ENCODE assay signal across 34 cellular contexts in the genomic region with DNA sequence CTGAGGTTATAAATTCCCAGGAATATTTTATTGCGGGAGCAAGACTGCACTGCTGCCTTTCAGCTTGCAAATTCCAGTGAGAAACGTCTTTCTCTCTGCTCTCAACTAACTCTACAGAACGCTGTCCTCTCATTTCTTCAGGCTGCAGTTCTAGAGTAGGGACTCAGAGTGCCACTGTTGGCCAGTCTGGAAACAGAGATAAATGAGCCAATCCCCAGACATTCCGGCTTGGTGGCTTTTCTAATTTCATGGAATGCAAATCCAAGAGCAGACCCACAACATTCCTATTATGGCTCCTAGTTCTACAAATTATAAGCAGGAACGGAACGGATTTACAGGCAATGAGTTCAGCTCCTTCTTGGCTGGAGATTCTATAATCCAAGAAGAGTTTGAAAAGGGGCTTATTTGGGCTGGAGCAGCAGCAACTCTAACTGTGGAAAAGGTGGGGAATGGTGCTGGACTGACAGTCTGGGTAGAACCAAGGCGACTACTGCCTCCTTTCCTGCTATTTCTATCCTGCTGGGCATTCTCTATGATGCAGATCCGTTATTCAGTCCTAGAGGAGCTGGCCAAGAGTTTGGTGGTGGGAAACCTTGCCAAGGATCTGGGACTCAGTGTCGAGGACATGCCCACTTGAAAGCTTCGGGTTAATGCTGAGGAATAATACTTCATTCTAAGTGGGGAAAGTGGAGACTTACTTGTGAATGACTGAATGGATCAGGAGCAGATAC. TPM values are rescaled to one million over a fixed set of nuclear protein-coding genes. Genes with fewer than 3 reads are reported as not detected.
DNase-seq lines count a peak whose midpoint lies in the region; ATAC-seq and TF ChIP-seq lines count a peak whose summit lies in the region.
"Had no signal": no experiment of that assay in that cellular context is flagged by ENCODE, and none has a peak within 500 bp of the region (broad histone marks: within the 10 kb centered on the region; RNA-seq: fewer than 3 reads in every experiment).

No MANE protein-coding gene starts in this region.

- TF ChIP-seq CTCF in breast epithelium (IDR thresholded peaks at IDR 0.05): no peak

- no peak overlapping the region for H3K27ac ChIP-seq in effector memory CD4-positive, alpha-beta T cell (ENCODE audit: insufficient read depth, low read length, poor library complexity, severe bottlenecking)
- H3K27ac ChIP-seq in breast epithelium: no peak overlapping the region
- H3K27ac ChIP-seq: foreskin keratinocyte, heart left ventricle, upper lobe of left lung had no signal

- no peak for DNase-seq in Right ventricle myocardium superior
- DNase-seq in Right ventricle myocardium inferior (ENCODE audit: missing footprints): no peak
- peak; percentile 77 to 80 for DNase-seq in NCI-H526 (lab: John Stamatoyannopoulos, UW)
- peak; percentile 51 for DNase-seq in glomerular visceral epithelial cell (ENCODE audit: extremely low spot score)
- no peak for DNase-seq in effector memory CD4-positive, alpha-beta T cell
- no peak for DNase-seq in breast epithelium (ENCODE audit: low spot score in 2 of 2)
- no peak for DNase-seq in inferior parietal cortex (ENCODE audit: extremely low spot score)
- DNase-seq: 8988T; activated B cell treated with CpG ODN at 0.5 μM for 24 hours; activated CD4-positive, alpha-beta T cell treated with anti-CD3 and anti-CD28 coated beads, Interleukin-2, amount 50 U/mL, for 1 hour; activated gamma-delta T cell; activated naive CD8-positive, alpha-beta T cell treated with anti-CD3 and anti-CD28 coated beads for 36 hours; activated T-cell treated with anti-CD3 and anti-CD28 coated beads, Interleukin-2, amount 50 U/mL, for 4 hours; anterior cingulate cortex; Calu3; CD4-positive, CD25-positive, alpha-beta regulatory T cell; cortex of kidney; DMS79; erythroblast; foreskin keratinocyte; KBM-7; NCI-H1105 treated with DMSO at 0.1 percent for 48 hours; NCI-H2029; NCI-H524; PC-3; SIG-M5; substantia nigra; SW 1271; T1000; upper lobe of left lung had no signal

- intact Hi-C loops in Right ventricle myocardium superior (cut with DNase I): no loop called here
- intact Hi-C loops in Right ventricle myocardium inferior (cut with DNase I): no loop called here
- intact Hi-C loops in breast epithelium (cut with DNase I; ENCODE audit: low total_unique reads): no loop called here

- peak; percentile 50 for ATAC-seq in Right ventricle myocardium superior (ENCODE audit: poor library complexity)
- ATAC-seq in Right ventricle myocardium inferior: no peak
- ATAC-seq in GM21529 (IDR thresholded peaks at IDR 0.05; ENCODE audit: unreplicated experiment): no peak
- ATAC-seq: activated T-cell treated with anti-CD3 and anti-CD28 coated beads, Interleukin-2, amount 50 U/mL, for 4 hours; foreskin keratinocyte; PC-3; stimulated activated memory B cell treated with anti-CD40 and anti-IgM and Interleukin-4, amounts not matched to agents 10 μg/mL and 1 μg/mL and 100 μg/mL, for 72 hours had no signal

- no peaks in the 10 kb centered on the region for H3K4me1 ChIP-seq in effector memory CD4-positive, alpha-beta T cell (ENCODE audit: control insufficient read depth, insufficient read depth, low read length, poor library complexity, severe bottlenecking)
- no peaks in the 10 kb centered on the region for H3K4me1 ChIP-seq in breast epithelium
- H3K4me1 ChIP-seq: foreskin keratinocyte, upper lobe of left lung had no signal

- H3K36me3 ChIP-seq in effector memory CD4-positive, alpha-beta T cell (ENCODE audit: control insufficient read depth, insufficient read depth, low read length): no peaks in the 10 kb centered on the region
- no peaks in the 10 kb centered on the region for H3K36me3 ChIP-seq in breast epithelium
- H3K36me3 ChIP-seq: heart left ventricle, upper lobe of left lung had no signal

- H3K9me3 ChIP-seq in effector memory CD4-positive, alpha-beta T cell (ENCODE audit: control insufficient read depth, low read length): no peaks in the 10 kb centered on the region
- peaks cover 84 to 97% of the 10 kb centered on the region in 2 donors for H3K9me3 ChIP-seq in breast epithelium

- no peak for TF ChIP-seq POLR2A in breast epithelium (IDR thresholded peaks at IDR 0.05)

- no peaks in the 10 kb centered on the region for H3K27me3 ChIP-seq in effector memory CD4-positive, alpha-beta T cell (replicated peaks; ENCODE audit: control insufficient read depth, insufficient read depth, low read length, poor library complexity, severe bottlenecking)
- no peaks in the 10 kb centered on the region for H3K27me3 ChIP-seq in breast epithelium
- H3K27me3 ChIP-seq: foreskin keratinocyte, heart left ventricle, upper lobe of left lung had no signal

- H3K4me3 ChIP-seq in effector memory CD4-positive, alpha-beta T cell (ENCODE audit: insufficient read depth, low read depth, low read length, poor library complexity, severe bottlenecking): no peak overlapping the region
- H3K4me3 ChIP-seq in breast epithelium: no peak overlapping the region
- H3K4me3 ChIP-seq: heart left ventricle, lung, upper lobe of left lung had no signal

RNA-seq across cellular contexts. Expression of a gene that starts 9.3 kb away (rescaled TPM):
- total RNA-seq in Right ventricle myocardium superior: 4.9 TPM
- 6.5 TPM for total RNA-seq in Right ventricle myocardium inferior
- total RNA-seq in breast epithelium: 10 to 100 TPM in 2 of 3 donors, 1 to 10 TPM in 1; 9.8 to 12.0 (median 11.1) TPM
- total RNA-seq: CD4-positive, CD25-positive, alpha-beta regulatory T cell had no signal

RNA-seq across cellular contexts. Expression of a gene that starts 18.7 kb away (rescaled TPM):
- total RNA-seq in Right ventricle myocardium superior (5.1 TPM), Right ventricle myocardium inferior (4.5 TPM), breast epithelium (1 to 10 TPM; 5.0 to 9.8 (median 9.7) TPM)
- total RNA-seq: CD4-positive, CD25-positive, alpha-beta regulatory T cell had no signal

RNA-seq across cellular contexts. Expression of a gene that starts 22.1 kb away (rescaled TPM):
- total RNA-seq in Right ventricle myocardium superior: 9.8 TPM
- total RNA-seq in Right ventricle myocardium inferior: 8.6 TPM
- 10 to 100 TPM; 15.4 to 21.3 (median 16.0) TPM for total RNA-seq in breast epithelium
- total RNA-seq: activated naive CD8-positive, alpha-beta T cell treated with anti-CD3 and anti-CD28 coated beads for 36 hours; CD4-positive, CD25-positive, alpha-beta regulatory T cell had no signal

RNA-seq across cellular contexts. Expression of a gene that starts 26.8 kb away (rescaled TPM):
- total RNA-seq in Right ventricle myocardium superior (5.4 TPM), Right ventricle myocardium inferior (4.1 TPM), breast epithelium (10 to 100 TPM in 2 of 3 donors, 1 to 10 TPM in 1; 7.2 to 10.7 (median 10.5) TPM)
- total RNA-seq: CD4-positive, CD25-positive, alpha-beta regulatory T cell had no signal

RNA-seq across cellular contexts. Expression of a gene that starts 31.8 kb away (rescaled TPM):
- total RNA-seq in Right ventricle myocardium superior (6.2 TPM), Right ventricle myocardium inferior (5.9 TPM), breast epithelium (10 to 100 TPM in 2 of 3 donors, 1 to 10 TPM in 1; 8.8 to 12.8 (median 10.8) TPM)
- total RNA-seq: activated naive CD8-positive, alpha-beta T cell treated with anti-CD3 and anti-CD28 coated beads for 36 hours; CD4-positive, CD25-positive, alpha-beta regulatory T cell had no signal

Comparison
In these comparisons a context has a peak if more than half of its experiments do, and no peak if none do; other contexts are left out.
1. DNase-seq: peak in NCI-H526 (2 of 2) and glomerular visceral epithelial cell (single experiment); none in Right ventricle myocardium superior (single experiment), Right ventricle myocardium inferior (single experiment), effector memory CD4-positive, alpha-beta T cell (0 of 3), breast epithelium (0 of 2) and inferior parietal cortex (single experiment).